In genomic region chr2:130967020-130967495, GRCh38 we compare ENCODE assay signal across 2 cellular contexts.
TF ChIP-seq lines count a peak whose summit lies in the region.

No MANE protein-coding gene starts in this region.

TF ChIP-seq in A549, 52 proteins besides CTCF, POLR2A, EP300 and RAD21 (continued from another document):
- TF ChIP-seq RARB (CRISPR knock-in tag; IDR thresholded peaks at IDR 0.05) = no peak
- TF ChIP-seq MAFK (IDR thresholded peaks at IDR 0.05; ENCODE audit: partially characterized antibody) = peak; percentile 32

TF ChIP-seq in IMR-90, 13 proteins besides CTCF, POLR2A, EP300 and RAD21 (continued from another document):
- TF ChIP-seq RFX5 (IDR thresholded peaks at IDR 0.05; ENCODE audit: low read depth, low read length) = no peak
- TF ChIP-seq MAZ (IDR thresholded peaks at IDR 0.05; ENCODE audit: borderline replicate concordance, low read depth, low read length) = no peak
- no peak for TF ChIP-seq CHD1 (IDR thresholded peaks at IDR 0.05; ENCODE audit: low read depth, low read length)
TF ChIP-seq in IMR-90: peak in this region for 1.
